ENCODE assay signal across 16 cellular contexts in the genomic region with DNA sequence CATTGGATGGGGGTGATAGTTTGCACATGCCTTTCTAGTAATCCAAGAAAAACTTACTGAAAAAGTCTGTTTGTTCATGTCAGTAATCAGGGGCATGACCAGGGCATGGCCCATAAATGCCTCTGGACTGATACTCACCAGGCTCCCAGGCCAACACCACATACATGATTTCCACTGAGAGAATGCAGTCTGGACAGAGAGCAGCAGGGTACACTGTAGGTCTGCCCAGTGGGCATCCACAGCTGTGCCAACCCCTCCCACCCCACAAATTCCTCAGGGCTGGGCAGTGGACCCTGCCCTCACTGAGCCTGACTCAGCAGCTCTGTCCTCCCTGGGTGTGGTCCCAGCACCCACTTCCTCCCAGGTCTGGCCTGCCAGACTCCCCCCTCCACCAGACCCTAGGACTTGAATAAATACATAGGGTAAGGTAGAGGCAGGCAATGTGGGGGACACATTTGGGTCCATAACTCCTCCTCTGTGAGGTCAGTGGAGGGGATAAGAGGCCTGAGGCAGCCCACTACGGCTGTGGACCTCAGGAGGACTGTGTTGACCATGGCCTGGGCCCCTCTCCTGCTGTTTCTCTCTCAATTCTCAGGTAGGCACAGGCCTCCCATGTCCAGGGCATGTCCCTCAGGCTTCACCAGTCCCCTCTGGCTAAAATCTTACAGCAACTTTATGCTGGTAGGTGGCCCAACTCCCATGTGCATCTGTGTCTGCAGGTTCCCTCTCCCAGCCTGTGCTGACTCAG.
DNase-seq lines count a peak whose midpoint lies in the region; ATAC-seq and TF ChIP-seq lines count a peak whose summit lies in the region.
"Had no signal": no experiment of that assay in that cellular context is flagged by ENCODE, and none has a peak within 500 bp of the region (broad histone marks: within the 10 kb centered on the region; RNA-seq: fewer than 3 reads in every experiment).

No MANE protein-coding gene starts in this region.

- H3K4me1 ChIP-seq in foreskin keratinocyte = no peaks in the 10 kb centered on the region

- no peak overlapping the region for H3K4me3 Mint-ChIP-seq in Calu3 (ENCODE audit: low read depth, unreplicated experiment)
- H3K4me3 Mint-ChIP-seq: activated CD8-positive, alpha-beta T cell treated with anti-CD3 and anti-CD28 coated beads for 36 hours had no signal

- peaks cover 15% of the 10 kb centered on the region for H3K27me3 ChIP-seq in foreskin keratinocyte

- no peaks in the 10 kb centered on the region for H3K9me3 Mint-ChIP-seq in Calu3 (ENCODE audit: low read depth, unreplicated experiment)
- H3K9me3 Mint-ChIP-seq: activated CD8-positive, alpha-beta T cell treated with anti-CD3 and anti-CD28 coated beads for 36 hours had no signal

- TF ChIP-seq CTCF in Calu3 (IDR thresholded peaks at IDR 0.05; ENCODE audit: unreplicated experiment) (no peak), foreskin keratinocyte (conservative IDR thresholded peaks at IDR 0.05) (no peak)

- peaks cover 9% of the 10 kb centered on the region for H3K27me3 Mint-ChIP-seq in Calu3 (ENCODE audit: unreplicated experiment)

- no peak overlapping the region for H3K27ac ChIP-seq in foreskin keratinocyte
- H3K27ac ChIP-seq: HL-60, SK-N-MC had no signal

- CTCF ChIA-PET in Calu3 (lab: Charles Lee) = interaction anchor here (1.0 kb wide), 1 partner anchor 36 kb away, joined by 4 read pairs; no protein-coding TSS in a partner anchor

- no peaks in the 10 kb centered on the region for H3K36me3 Mint-ChIP-seq in Calu3 (ENCODE audit: insufficient read depth, unreplicated experiment)

- ATAC-seq in foreskin keratinocyte (peak; percentile 57), HG03457 (IDR thresholded peaks at IDR 0.05; ENCODE audit: unreplicated experiment) (no peak)
- ATAC-seq: activated CD8-positive, alpha-beta T cell treated with anti-CD3 and anti-CD28 coated beads for 36 hours; esophagus mucosa had no signal

- peaks cover 16% of the 10 kb centered on the region for H3K4me1 Mint-ChIP-seq in Calu3 (ENCODE audit: low read depth, unreplicated experiment)

- no TSS peak for BruUV-seq in Calu3 (replicated peaks; lab: Mats Ljungman, UMichigan)

- DNase-seq in Calu3 (peak; percentile 38), RPMI8226 (peak; percentile 4), foreskin keratinocyte (peak in 1 of 2 donors; percentile 18), renal cortical epithelial cell (ENCODE audit: low read depth) (peak; percentile 79), GM03348 (ENCODE audit: low spot score) (no peak)
- DNase-seq in activated CD4-positive, alpha-beta T cell treated with anti-CD3 and anti-CD28 coated beads for 48 hours = no peak
- DNase-seq in activated effector memory CD4-positive, alpha-beta T cell treated with Interleukin-2 at 50 U/mL for 16 hours = no peak
- DNase-seq: activated CD8-positive, alpha-beta T cell treated with anti-CD3 and anti-CD28 coated beads for 36 hours; cortex of kidney; Karpas-422; NCI-H1694 treated with DMSO at 0.1 percent for 48 hours; NCI-H446 treated with DMSO at 0.1 percent for 48 hours had no signal

- intact Hi-C loops in Calu3 (cut with micrococcal nuclease; ENCODE audit: unreplicated experiment) = no loop called here

- no peak overlapping the region for H3K27ac Mint-ChIP-seq in Calu3 (ENCODE audit: unreplicated experiment)
- H3K27ac Mint-ChIP-seq: activated CD8-positive, alpha-beta T cell treated with anti-CD3 and anti-CD28 coated beads for 36 hours had no signal

Comparison
In these comparisons a context has a peak if more than half of its experiments do, and no peak if none do; other contexts are left out.
1. DNase-seq: peak in Calu3 (single experiment), RPMI8226 (single experiment) and renal cortical epithelial cell (single experiment); none in GM03348 (single experiment), activated CD4-positive, alpha-beta T cell treated with anti-CD3 and anti-CD28 coated beads for 48 hours (single experiment) and activated effector memory CD4-positive, alpha-beta T cell treated with Interleukin-2 at 50 U/mL for 16 hours (single experiment).